32 cellular contexts compared by ENCODE assay signal in the genomic region with DNA sequence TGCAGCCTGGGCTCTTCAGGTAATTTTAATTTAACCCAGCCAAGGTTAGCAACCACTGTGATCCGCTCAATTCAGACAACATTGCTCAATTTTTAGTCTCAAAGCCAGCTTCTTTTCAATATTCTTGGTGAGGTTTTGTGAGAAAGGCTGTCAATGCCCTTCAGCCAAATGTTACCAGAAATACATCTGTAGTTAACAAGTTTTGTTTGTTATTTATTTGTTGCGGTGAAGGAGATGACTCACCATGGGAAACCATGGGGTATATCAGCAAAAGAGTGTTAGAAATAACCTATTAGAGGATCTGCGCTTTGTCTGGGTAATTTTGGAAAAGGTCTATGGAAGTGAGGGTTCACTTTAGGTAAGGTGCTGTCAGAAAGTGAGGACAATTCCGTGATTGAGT. TPM values are rescaled to one million over a fixed set of nuclear protein-coding genes. Genes with fewer than 3 reads are reported as not detected.
"Had no signal": no experiment of that assay in that cellular context is flagged by ENCODE, and none has a peak within 500 bp of the region (broad histone marks: within the 10 kb centered on the region; RNA-seq: fewer than 3 reads in every experiment).

No MANE protein-coding gene starts in this region.

- H3K4me3 ChIP-seq: ascending aorta, cardiac muscle cell had no signal

- H3K36me3 ChIP-seq: ascending aorta, cardiac muscle cell had no signal

- H3K9me3 ChIP-seq: ascending aorta had no signal

- H3K27ac ChIP-seq: ascending aorta, cardiac muscle cell, VCaP had no signal

- H3K27me3 ChIP-seq: ascending aorta, cardiac muscle cell had no signal

- ATAC-seq: activated CD8-positive, alpha-beta T cell treated with anti-CD3 and anti-CD28 coated beads for 36 hours; activated naive CD8-positive, alpha-beta T cell treated with anti-CD3 and anti-CD28 coated beads, Interleukin-2, amount 50 U/mL, for 24 hours; activated T-cell treated with anti-CD3 and anti-CD28 coated beads, Interleukin-2, amount 50 U/mL, for 4 hours; activated T-cell treated with anti-CD3 and anti-CD28 coated beads, Interleukin-2, amount 50 U/mL, for 72 hours; activated T-helper 17 cell treated with anti-CD3 and anti-CD28 coated beads, Interleukin-2, amount 50 U/mL, for 72 hours had no signal

- FAIRE-seq: bronchial epithelial cell, TTC549 had no signal

- DNase-seq: activated B cell treated with CpG ODN at 0.5 μM for 24 hours; activated CD4-positive, alpha-beta memory T cell treated with anti-CD3 and anti-CD28 coated beads for 36 hours; activated CD4-positive, alpha-beta T cell treated with anti-CD3 and anti-CD28 coated beads for 4 hours; activated CD4-positive, alpha-beta T cell treated with anti-CD3 and anti-CD28 coated beads, Interleukin-2, amount 10 ng/mL, durations not matched to agents 24 days and 14 days; activated CD4-positive, alpha-beta T cell treated with anti-CD3 and anti-CD28 coated beads, Interleukin-2, amount 50 U/mL, for 1 hour; activated CD4-positive, alpha-beta T cell treated with anti-CD3 and anti-CD28 coated beads, Interleukin-2, amount 50 U/mL, for 4 hours; activated CD4-positive, CD25-positive, alpha-beta regulatory T cell treated with anti-CD3 and anti-CD28 coated beads, Interleukin-2, amount 50 U/mL, for 72 hours; activated CD8-positive, alpha-beta memory T cell treated with anti-CD3 and anti-CD28 coated beads, Interleukin-2, amount 50 U/mL, for 4 hours; activated CD8-positive, alpha-beta T cell treated with anti-CD3 and anti-CD28 coated beads for 36 hours; activated effector memory CD4-positive, alpha-beta T cell treated with anti-CD3 and anti-CD28 coated beads, Interleukin-2, amount 50 U/mL, for 16 hours; activated naive CD4-positive, alpha-beta T cell treated with anti-CD3 and anti-CD28 coated beads, Interleukin-2, amount 10 ng/mL, durations not matched to agents 7 days and 5 days; activated naive CD4-positive, alpha-beta T cell treated with Interleukin-2 at 50 U/mL for 16 hours; activated naive CD8-positive, alpha-beta T cell treated with anti-CD3 and anti-CD28 coated beads, Interleukin-2, amount 10 ng/mL, durations not matched to agents 7 days and 5 days; activated naive CD8-positive, alpha-beta T cell treated with anti-CD3 and anti-CD28 coated beads, Interleukin-2, amount 50 U/mL, for 24 hours; activated T-cell treated with anti-CD3 and anti-CD28 coated beads for 4 hours; activated T-cell treated with anti-CD3 and anti-CD28 coated beads, Interleukin-2, amount 50 U/mL, for 1 hour; activated T-cell treated with anti-CD3 and anti-CD28 coated beads, Interleukin-2, amount 50 U/mL, for 4 hours; activated T-cell treated with anti-CD3 and anti-CD28 coated beads, Interleukin-2, amount 50 U/mL, for 72 hours; amygdala; anterior cingulate cortex; caudate nucleus; cerebellar nuclear complex; T-helper 2 cell; T-helper 9 cell had no signal

- H3K4me1 ChIP-seq: ascending aorta had no signal

RNA-seq across cellular contexts. Expression of gene SLC9C1, which starts 5.0 kb away (rescaled TPM):
- total RNA-seq: activated CD4-positive, alpha-beta memory T cell treated with anti-CD3 and anti-CD28 coated beads for 36 hours; activated CD4-positive, alpha-beta T cell treated with anti-CD3 and anti-CD28 coated beads, Interleukin-2, amount 10 ng/mL, durations not matched to agents 24 days and 14 days; activated CD8-positive, alpha-beta memory T cell treated with anti-CD3 and anti-CD28 coated beads for 36 hours; activated CD8-positive, alpha-beta T cell treated with anti-CD3 and anti-CD28 coated beads for 36 hours; activated naive CD8-positive, alpha-beta T cell treated with anti-CD3 and anti-CD28 coated beads, Interleukin-2, amount 10 ng/mL, durations not matched to agents 7 days and 5 days; activated T-cell treated with anti-CD3 and anti-CD28 coated beads, Interleukin-2, amount 50 U/mL, for 4 hours; activated T-cell treated with anti-CD3 and anti-CD28 coated beads, Interleukin-2, amount 50 U/mL, for 72 hours; activated T-helper 1 cell treated with anti-CD3 and anti-CD28 coated beads, Interleukin-12 subunit alpha, Interleukin-12 subunit beta, Interleukin-2, Interleukin-4 antibody, amounts not matched to agents 30 ng/mL and 10 ng/mL and 1 ng/mL, durations not matched to agents 14 hours and 24 hours and 36 hours; activated T-helper 17 cell treated with anti-CD3 and anti-CD28 coated beads, Interleukin-2, amount 50 U/mL, for 72 hours; bronchial epithelial cell had no signal
